10 cellular contexts compared by ENCODE assay signal in the genomic region with DNA sequence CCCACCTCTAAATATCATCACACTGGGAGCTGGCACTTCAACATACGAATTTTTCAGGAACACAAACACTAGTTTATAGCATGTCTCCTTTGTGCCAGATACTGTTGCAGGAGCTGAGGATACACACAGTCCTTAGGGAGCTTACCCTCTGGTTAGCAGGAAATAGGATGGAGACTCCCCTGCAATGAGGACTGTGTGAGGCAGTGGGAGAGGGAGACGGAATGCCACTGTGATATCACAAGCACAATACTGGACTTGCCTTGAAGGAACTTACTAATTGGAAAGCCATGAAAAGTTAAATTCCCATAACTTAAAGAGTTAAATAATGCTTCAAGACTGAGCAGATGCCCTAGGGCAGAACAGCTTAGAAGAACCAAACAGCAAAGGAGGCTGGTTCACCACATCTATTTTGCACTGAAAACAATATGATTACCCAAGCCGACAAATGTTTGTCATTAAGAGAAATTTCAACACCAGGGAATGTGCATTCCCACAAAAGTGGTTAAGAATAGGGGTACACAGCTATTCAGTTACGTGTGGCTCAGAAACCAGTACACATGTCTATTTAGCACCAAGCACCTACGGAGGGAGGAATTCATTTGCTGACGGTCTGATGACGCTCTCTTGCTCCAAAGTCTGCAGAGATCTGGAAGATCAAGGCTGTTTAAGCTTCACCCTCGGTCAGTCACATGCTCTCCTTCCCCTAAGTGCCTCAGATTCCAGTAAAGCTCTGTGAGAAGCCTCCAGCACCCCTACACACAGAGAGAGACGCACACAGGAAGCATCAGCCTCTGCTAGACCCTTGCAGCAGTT. TPM values are rescaled to one million over a fixed set of nuclear protein-coding genes. Genes with fewer than 3 reads are reported as not detected.
DNase-seq lines count a peak whose midpoint lies in the region; ATAC-seq and TF ChIP-seq lines count a peak whose summit lies in the region.
"Had no signal": no experiment of that assay in that cellular context is flagged by ENCODE, and none has a peak within 500 bp of the region (broad histone marks: within the 10 kb centered on the region; RNA-seq: fewer than 3 reads in every experiment).

No MANE protein-coding gene starts in this region.

- H3K27ac Mint-ChIP-seq in activated CD4-positive, alpha-beta memory T cell treated with anti-CD3 and anti-CD28 coated beads for 36 hours: peak overlapping the region; percentile 79
- peak overlapping the region; percentile 10 for H3K27ac Mint-ChIP-seq in glutamatergic neuron (ENCODE audit: unreplicated experiment)

- POLR2A ChIA-PET in activated CD4-positive, alpha-beta memory T cell treated with anti-CD3 and anti-CD28 coated beads for 36 hours (lab: Charles Lee): interaction anchor here (1.0 kb wide), 1 partner anchor 18 kb away, joined by 3 read pairs; no protein-coding TSS in a partner anchor

- peak overlapping the region; percentile 35 for H3K4me3 Mint-ChIP-seq in activated CD4-positive, alpha-beta memory T cell treated with anti-CD3 and anti-CD28 coated beads for 36 hours
- H3K4me3 Mint-ChIP-seq in glutamatergic neuron (ENCODE audit: unreplicated experiment): peak overlapping the region; percentile 44
- H3K4me3 Mint-ChIP-seq: H9 had no signal

- CTCF ChIA-PET in activated CD4-positive, alpha-beta memory T cell treated with anti-CD3 and anti-CD28 coated beads for 36 hours (lab: Charles Lee): interaction anchor here (0.7 to 4.6 kb wide), 7 partner anchors 10 to 113 kb away, joined by 3 to 26 read pairs (median 4); no protein-coding TSS in a partner anchor

- TF ChIP-seq CTCF in glutamatergic neuron (IDR thresholded peaks at IDR 0.05; ENCODE audit: partially characterized antibody, unreplicated experiment): no peak

- intact Hi-C loops in activated CD4-positive, alpha-beta memory T cell treated with anti-CD3 and anti-CD28 coated beads for 36 hours (cut with micrococcal nuclease): no loop called here

- no peaks in the 10 kb centered on the region for H3K27me3 Mint-ChIP-seq in activated CD4-positive, alpha-beta memory T cell treated with anti-CD3 and anti-CD28 coated beads for 36 hours
- peaks cover 2% of the 10 kb centered on the region for H3K27me3 Mint-ChIP-seq in glutamatergic neuron (ENCODE audit: unreplicated experiment)

- no peaks in the 10 kb centered on the region for H3K9me3 Mint-ChIP-seq in activated CD4-positive, alpha-beta memory T cell treated with anti-CD3 and anti-CD28 coated beads for 36 hours
- H3K9me3 Mint-ChIP-seq in glutamatergic neuron (ENCODE audit: unreplicated experiment): no peaks in the 10 kb centered on the region
- H3K9me3 Mint-ChIP-seq: H9 had no signal

- ATAC-seq in GM21786 (IDR thresholded peaks at IDR 0.05; ENCODE audit: unreplicated experiment) (no peak), GM18858 (IDR thresholded peaks at IDR 0.05; ENCODE audit: unreplicated experiment) (no peak), GM21717 (IDR thresholded peaks at IDR 0.05; ENCODE audit: unreplicated experiment) (no peak)

- peaks cover 8% of the 10 kb centered on the region for H3K36me3 Mint-ChIP-seq in activated CD4-positive, alpha-beta memory T cell treated with anti-CD3 and anti-CD28 coated beads for 36 hours
- no peaks in the 10 kb centered on the region for H3K36me3 Mint-ChIP-seq in glutamatergic neuron (ENCODE audit: unreplicated experiment)

- peaks cover 46% of the 10 kb centered on the region for H3K4me1 Mint-ChIP-seq in activated CD4-positive, alpha-beta memory T cell treated with anti-CD3 and anti-CD28 coated beads for 36 hours (ENCODE audit: low read depth)
- H3K4me1 Mint-ChIP-seq in glutamatergic neuron (ENCODE audit: low read depth, unreplicated experiment): peaks cover 45% of the 10 kb centered on the region

- peak; percentile 37 for DNase-seq in GF-D8 (lab: John Stamatoyannopoulos, UW)
- DNase-seq in activated CD4-positive, alpha-beta memory T cell treated with anti-CD3 and anti-CD28 coated beads for 36 hours: no peak
- DNase-seq in glutamatergic neuron: no peak
- peak; percentile 85 for DNase-seq in renal cortical epithelial cell (ENCODE audit: low read depth)
- DNase-seq in DMS53 treated with DMSO at 0.1 percent for 48 hours (lab: John Stamatoyannopoulos, UW; ENCODE audit: unreplicated experiment): no peak
- DNase-seq: H9 had no signal

RNA-seq across cellular contexts. Expression of a gene that starts 5.2 kb away (rescaled TPM):
- 10 to 100 TPM; 47.9 to 57.8 TPM for total RNA-seq in activated CD4-positive, alpha-beta memory T cell treated with anti-CD3 and anti-CD28 coated beads for 36 hours
- total RNA-seq in glutamatergic neuron (ENCODE audit: unreplicated experiment): 45.3 TPM
- total RNA-seq in renal cortical epithelial cell: 14.1 and 23.7 TPM in 2 replicates

RNA-seq across cellular contexts. Expression of a gene that starts 20.1 kb away (rescaled TPM):
- not detected for total RNA-seq in activated CD4-positive, alpha-beta memory T cell treated with anti-CD3 and anti-CD28 coated beads for 36 hours
- total RNA-seq in glutamatergic neuron (ENCODE audit: unreplicated experiment): not detected
- total RNA-seq in renal cortical epithelial cell: not detected in 2 replicates
- total RNA-seq: H9, mononuclear cell had no signal

RNA-seq across cellular contexts. Expression of a gene that starts 59.0 kb away (rescaled TPM):
- total RNA-seq in activated CD4-positive, alpha-beta memory T cell treated with anti-CD3 and anti-CD28 coated beads for 36 hours: 1 to 10 TPM; 2.0 to 2.2 TPM
- total RNA-seq in glutamatergic neuron (ENCODE audit: unreplicated experiment) (131 TPM), renal cortical epithelial cell (8.2 and 16.7 TPM in 2 replicates)

Comparison
In these comparisons a context has a peak if more than half of its experiments do, and no peak if none do; other contexts are left out.
1. DNase-seq: peak in GF-D8 (single experiment) and renal cortical epithelial cell (single experiment); none in activated CD4-positive, alpha-beta memory T cell treated with anti-CD3 and anti-CD28 coated beads for 36 hours (single experiment), glutamatergic neuron (single experiment) and DMS53 treated with DMSO at 0.1 percent for 48 hours (single experiment).